ENCODE assay signal across 8 cellular contexts in genomic region chr5:172283862-172284274, GRCh38. TPM values are rescaled to one million over a fixed set of nuclear protein-coding genes. Genes with fewer than 3 reads are reported as not detected.
DNase-seq lines count a peak whose midpoint lies in the region; ATAC-seq, FAIRE-seq and TF ChIP-seq lines count a peak whose summit lies in the region.

No MANE protein-coding gene starts in this region.

- in situ Hi-C loops in HepG2 (cut with HindIII; ENCODE audit: extremely low pct_ligation_motif_present, low pct_unique_long_range_greater_than_20kb), result loop anchor here (10.0 kb wide), 1 partner anchor 179 kb away; no protein-coding TSS in a partner anchor

- CTCF ChIA-PET in HepG2 (lab: Yijun Ruan, JAX; ENCODE audit: low intra/inter-chr PET ratio, low total read pairs), result no interaction called here

- H3K27me3 ChIP-seq in ACC112 (ENCODE audit: insufficient read depth, low read length), result no peaks in the 10 kb centered on the region
- no peaks in the 10 kb centered on the region; a peak in 1 of 5 replicates for H3K27me3 ChIP-seq in HepG2 (ENCODE audit: control insufficient read depth in 1 of 2, insufficient read depth in 2 of 2, low read length in 2 of 2)

- H3K79me2 ChIP-seq in ACC112 (ENCODE audit: control insufficient read depth, insufficient read depth, low read length, unreplicated experiment) (peaks cover 44% of the 10 kb centered on the region), HepG2 (ENCODE audit: insufficient read depth, low read length) (peaks cover 42% of the 10 kb centered on the region)

- peak overlapping the region; percentile 82 for H3K9ac ChIP-seq in HepG2 (ENCODE audit: insufficient read depth, low read depth, low read length)

- H2AFZ ChIP-seq in ACC112 (ENCODE audit: low read length, unreplicated experiment) (no peak overlapping the region), HepG2 (ENCODE audit: low read length) (peak overlapping the region; percentile 78)

- TF ChIP-seq RAD21 in HepG2 (CRISPR knock-in tag; IDR thresholded peaks at IDR 0.05), result no peak

- TF ChIP-seq EP300 in HepG2 (IDR thresholded peaks at IDR 0.05; ENCODE audit: low read depth in 2 of 2, low read length in 2 of 2) (no peak), HepG2 (CRISPR knock-in tag; IDR thresholded peaks at IDR 0.05; ENCODE audit: borderline replicate concordance) (no peak)

- POLR2A ChIA-PET in HepG2 (lab: Yijun Ruan, JAX), result interaction anchor here (1.2 to 1.6 kb wide), 4 partner anchors 10 to 48 kb away, joined by 3 to 8 read pairs (median 6); no protein-coding TSS in a partner anchor

- peak; percentile 87 for ATAC-seq in GM18511 (IDR thresholded peaks at IDR 0.05; ENCODE audit: unreplicated experiment)
- peak; percentile 82 for ATAC-seq in HG02973 (IDR thresholded peaks at IDR 0.05; ENCODE audit: unreplicated experiment)
- ATAC-seq in HepG2, result peak; percentile 82

- under 1% methylated on average over 21 of the region's 55 CpGs for WGBS in HepG2 (ENCODE audit: low lambda C conversion rate)

- peak in 1 of 2 experiments; percentile 81; a peak in 2 of 4 replicates for TF ChIP-seq POLR2A in HepG2 (IDR thresholded peaks at IDR 0.05; ENCODE audit: insufficient read depth in 1 of 2, low read depth in 2 of 2, low read length in 2 of 2)

- DNase-seq in NCI-H2196 (lab: John Stamatoyannopoulos, UW; ENCODE audit: unreplicated experiment), result peak; percentile 86
- peak; percentile 77 to 79 for DNase-seq in activated CD4-positive, alpha-beta T cell treated with anti-CD3 and anti-CD28 coated beads for 4 hours
- peak; percentile 28 for DNase-seq in cortex of kidney (lab: John Stamatoyannopoulos, UW)
- DNase-seq in HepG2 (ENCODE audit: low spot score), result peak; percentile 50
- DNase-seq in stimulated activated CD4-positive, alpha-beta T cell treated with anti-CD3 and anti-CD28 coated beads, Interleukin-4, amount 100 ng/mL, for 24 hours, result peak; percentile 77

- no peak for FAIRE-seq in HepG2 (lab: Jason Lieb, UNC)

- H3K36me3 ChIP-seq in ACC112 (ENCODE audit: insufficient read depth, low read length) (no peaks in the 10 kb centered on the region), HepG2 (replicated peaks in 1 of 2; ENCODE audit: control insufficient read depth in 1 of 2, insufficient read depth in 2 of 2, low read length in 2 of 2) (no peaks in the 10 kb centered on the region)

- no peaks in the 10 kb centered on the region for H3K9me3 ChIP-seq in HepG2 (ENCODE audit: low read length)

- H4K20me1 ChIP-seq in HepG2 (ENCODE audit: insufficient read depth, low read length), result 0 out of 2 replicates have a peak, but pooled peaks cover 9% of the 10 kb centered on the region

- no peak for TF ChIP-seq CTCF in HepG2 (CRISPR knock-in tag; IDR thresholded peaks at IDR 0.05)

- BruUV-seq in HepG2 (replicated peaks; lab: Mats Ljungman, UMichigan), result no TSS peak

- H3K4me3 ChIP-seq in ACC112 (ENCODE audit: low read depth, low read length), result peak overlapping the region; percentile 97
- H3K4me3 ChIP-seq in HepG2 (replicated peaks in 1 of 3; ENCODE audit: insufficient read depth in 1 of 3, low read depth in 2 of 3, low read length in 3 of 3), result peak overlapping the region; percentile 82 to 89 (median 87); a peak in 5 of 6 replicates

- peak overlapping the region; percentile 95 for H3K4me2 ChIP-seq in HepG2 (ENCODE audit: low read depth, low read length)

- H3K27ac ChIP-seq in ACC112 (ENCODE audit: low read depth, low read length), result peak overlapping the region; percentile 68
- peak overlapping the region; percentile 84 for H3K27ac ChIP-seq in HepG2 (ENCODE audit: extremely low read length, insufficient read depth, low read length)

- intact Hi-C loops in HepG2 (cut with micrococcal nuclease; ENCODE audit: unreplicated experiment), result loop anchor here (5.0 kb wide), 2 partner anchors 47 to 77 kb away; no protein-coding TSS in a partner anchor

- H3K4me1 ChIP-seq in ACC112 (ENCODE audit: control insufficient read depth, insufficient read depth, low read length, unreplicated experiment) (peaks cover 29% of the 10 kb centered on the region), HepG2 (ENCODE audit: insufficient read depth, low read length) (peaks cover 62% of the 10 kb centered on the region)

TF ChIP-seq in HepG2, 621 proteins besides CTCF, POLR2A, EP300 and RAD21 (continues in another document):
- TF ChIP-seq NFYC (CRISPR knock-in tag; IDR thresholded peaks at IDR 0.05) (peak; percentile 62), RARG (CRISPR knock-in tag; IDR thresholded peaks at IDR 0.05; ENCODE audit: low read depth) (no peak), NFYB (CRISPR knock-in tag; IDR thresholded peaks at IDR 0.05) (peak; percentile 48), TBX3 (IDR thresholded peaks at IDR 0.05; ENCODE audit: borderline replicate concordance) (no peak), POLR2G (IDR thresholded peaks at IDR 0.05; ENCODE audit: low read depth, low read length) (peak; percentile 48; the same call in 1 of the 2 replicates), SIN3A (IDR thresholded peaks at IDR 0.05; ENCODE audit: borderline replicate concordance, low read depth, low read length) (peak; percentile 22; the same call in 1 of the 2 replicates), NONO (IDR thresholded peaks at IDR 0.05) (no peak), NONO (CRISPR knock-in tag; conservative IDR thresholded peaks at IDR 0.05) (0 out of 2 replicates have a peak, but pooled peaks have one; percentile 19), ZBED4 (CRISPR knock-in tag; IDR thresholded peaks at IDR 0.05; ENCODE audit: borderline replicate concordance) (peak; percentile 79; the same call in 1 of the 2 replicates), HOXA9 (CRISPR knock-in tag; IDR thresholded peaks at IDR 0.05; ENCODE audit: borderline replicate concordance) (0 out of 2 replicates have a peak, but pooled peaks have one; percentile 46), ZFP36L2 (CRISPR knock-in tag; IDR thresholded peaks at IDR 0.05) (no peak), ZBTB2 (CRISPR knock-in tag; IDR thresholded peaks at IDR 0.05; ENCODE audit: low read depth) (peak; percentile 74)

RNA-seq across cellular contexts. Expression of gene UBTD2, which starts 0.3 kb away (rescaled TPM):
- total RNA-seq in HepG2 (2016; rRNA removed; fragmentation: Illumina TruSeq; extraction: Trizol), result 24.1 and 32.9 TPM in 2 replicates
- 9.7 and 11.2 TPM in 2 replicates for total RNA-seq in HepG2 (2016; cell fraction: cytosol; rRNA removed; fragmentation: Illumina TruSeq; extraction: Trizol; ENCODE audit: low read depth)
- total RNA-seq in HepG2 (2016; cell fraction: insoluble cytoplasmic fraction; rRNA removed; fragmentation: Illumina TruSeq; extraction: Trizol), result 24.7 and 30.9 TPM in 2 replicates
- 41.5 and 46.2 TPM in 2 replicates for total RNA-seq in HepG2 (2016; cell fraction: membrane; rRNA removed; fragmentation: Illumina TruSeq; extraction: Trizol)
- total RNA-seq in HepG2 (2016; cell fraction: nucleus; rRNA removed; fragmentation: Illumina TruSeq; extraction: Trizol), result 14.0 and 15.3 TPM in 2 replicates
- 13.6 and 15.2 TPM in 2 replicates for polyA plus RNA-seq in HepG2 (2011; rRNA removed)
- polyA plus RNA-seq in HepG2 (2011; cell fraction: cytosol; rRNA removed), result 8.1 and 12.6 TPM in 2 replicates
- polyA plus RNA-seq in HepG2 (2011; cell fraction: nucleus; rRNA removed), result 4.2 and 5.7 TPM in 2 replicates
- polyA plus RNA-seq in HepG2 (2012), result 15.3 and 22.4 TPM in 2 replicates
- polyA plus RNA-seq in HepG2 (2016; cell fraction: cytosol; fragmentation: Illumina TruSeq; extraction: Trizol; ENCODE audit: low read depth), result 13.7 and 15.1 TPM in 2 replicates
- 36.9 and 39.9 TPM in 2 replicates for polyA plus RNA-seq in HepG2 (2016; cell fraction: insoluble cytoplasmic fraction; fragmentation: Illumina TruSeq; extraction: Trizol; ENCODE audit: low read depth)
- 40.2 and 41.2 TPM in 2 replicates for polyA plus RNA-seq in HepG2 (2016; cell fraction: membrane; fragmentation: Illumina TruSeq; extraction: Trizol; ENCODE audit: low read depth)
- 20.7 and 21.5 TPM in 2 replicates for polyA plus RNA-seq in HepG2 (2016; cell fraction: nucleus; fragmentation: Illumina TruSeq; extraction: Trizol; ENCODE audit: insufficient read depth, low read depth)
- polyA minus RNA-seq in HepG2 (2011; rRNA and poly(A)+ RNA removed; ENCODE audit: low replicate concordance), result 7.6 and 8.4 TPM in 2 replicates
- 14.6 and 18.6 TPM in 2 replicates for polyA minus RNA-seq in HepG2 (2011; cell fraction: cytosol; rRNA and poly(A)+ RNA removed)
- polyA minus RNA-seq in HepG2 (2011; cell fraction: nucleus; rRNA and poly(A)+ RNA removed), result 12.5 and 14.8 TPM in 2 replicates

Comparison
In these comparisons a context has a peak if more than half of its experiments do, and no peak if none do; other contexts are left out.
1. Peak in every context shown above with its lines: DNase-seq, ATAC-seq, H3K4me3 ChIP-seq and H3K27ac ChIP-seq.
2. DNase-seq: peak in every context shown above with its lines; median percentile 86 in NCI-H2196; 78 in activated CD4-positive, alpha-beta T cell treated with anti-CD3 and anti-CD28 coated beads for 4 hours; 77 in stimulated activated CD4-positive, alpha-beta T cell treated with anti-CD3 and anti-CD28 coated beads, Interleukin-4, amount 100 ng/mL, for 24 hours; 50 in HepG2; 28 in cortex of kidney.